Comparison of ENCODE assay signal across 8 cellular contexts in the genomic region with DNA sequence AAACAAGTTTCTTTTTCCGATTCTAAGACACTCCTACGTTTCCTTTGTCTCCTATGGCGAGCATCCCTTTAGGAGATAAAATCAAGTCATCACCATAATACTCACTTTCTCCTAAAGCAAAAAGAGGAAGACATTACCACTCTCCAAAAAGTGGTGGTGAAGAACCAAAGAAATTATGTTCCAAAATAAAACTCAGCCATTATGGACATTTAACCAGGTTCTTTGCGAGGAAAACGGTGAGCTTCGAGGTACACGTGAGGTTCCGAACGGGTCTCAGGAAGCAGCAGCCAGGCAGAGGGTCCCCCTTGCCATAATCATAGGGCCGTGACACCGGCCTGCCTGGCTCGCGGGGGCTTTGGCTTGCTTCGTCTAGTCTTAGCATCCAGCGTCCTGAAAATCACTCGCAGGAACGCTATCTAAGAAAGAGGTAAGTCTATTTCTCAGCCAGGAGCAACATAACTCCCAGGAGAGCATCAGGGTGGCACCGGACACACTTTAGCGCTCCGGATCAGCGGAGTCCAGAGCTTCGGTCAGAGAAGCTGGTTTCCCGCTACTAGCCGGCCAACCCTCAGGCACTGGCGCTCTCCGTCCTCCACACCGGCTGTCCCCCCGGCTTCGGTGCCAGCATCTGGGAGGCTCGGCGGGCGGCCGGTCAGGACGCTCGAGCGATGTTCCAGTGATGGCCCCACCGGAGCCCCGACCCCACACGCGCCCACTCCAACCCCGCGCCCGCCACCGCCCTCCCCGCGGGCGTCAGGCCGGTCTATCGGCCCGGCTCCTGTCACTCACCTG. TPM values are rescaled to one million over a fixed set of nuclear protein-coding genes. Genes with fewer than 3 reads are reported as not detected.
DNase-seq lines count a peak whose midpoint lies in the region; ATAC-seq, FAIRE-seq and TF ChIP-seq lines count a peak whose summit lies in the region.

No MANE protein-coding gene starts in this region.

- peak overlapping the region; percentile 98 for H3K4me2 ChIP-seq in OCI-LY3 (ENCODE audit: low read length)
- peak overlapping the region; percentile 99 for H3K4me2 ChIP-seq in keratinocyte (ENCODE audit: control insufficient read depth, extremely low read depth, insufficient read depth, low read depth, low read length)

- peak overlapping the region; percentile 86 for H3K4me3 Mint-ChIP-seq in stimulated activated effector memory CD8-positive, alpha-beta T cell treated with anti-CD3 and anti-CD28 coated beads, Interleukin-12 subunit alpha, Interleukin-12 subunit beta, amount 100 ng/mL, for 72 hours

- H4K20me1 ChIP-seq in OCI-LY3 (ENCODE audit: insufficient read depth, low read length) (0 out of 2 replicates have a peak, but pooled peaks cover 3% of the 10 kb centered on the region), keratinocyte (ENCODE audit: control insufficient read depth, extremely low read depth, insufficient read depth, low read length) (no peaks in the 10 kb centered on the region)

- ATAC-seq in HG02840 (IDR thresholded peaks at IDR 0.05; ENCODE audit: low FRiP score, unreplicated experiment) = peak; percentile 36
- ATAC-seq in stimulated activated effector memory CD8-positive, alpha-beta T cell treated with anti-CD3 and anti-CD28 coated beads, Interleukin-12 subunit alpha, Interleukin-12 subunit beta, amount 100 ng/mL, for 72 hours = peak; percentile 64

- H3K27me3 ChIP-seq in OCI-LY3 (ENCODE audit: low read depth, low read length) (no peaks in the 10 kb centered on the region), brain microvascular endothelial cell (replicated peaks) (no peaks in the 10 kb centered on the region), keratinocyte (ENCODE audit: control insufficient read depth, extremely low read depth, insufficient read depth, low read length) (no peaks in the 10 kb centered on the region)

- peak; percentile 16 for DNase-seq in stimulated activated CD4-positive, alpha-beta T cell treated with anti-CD3 and anti-CD28 coated beads, Interleukin-12 subunit alpha, Interleukin-12 subunit beta, amount 100 ng/mL, for 4 hours
- DNase-seq in stimulated activated CD4-positive, alpha-beta T cell treated with anti-CD3 and anti-CD28 coated beads, Interleukin-1b, Interleukin-23, amount 100 ng/mL, for 48 hours = no peak
- DNase-seq in brain microvascular endothelial cell (no peak), keratinocyte (ENCODE audit: low read depth, low spot score) (no peak), mucosa of gallbladder (ENCODE audit: low spot score) (no peak)
- no peak for DNase-seq in stimulated activated effector memory CD8-positive, alpha-beta T cell treated with anti-CD3 and anti-CD28 coated beads, Interleukin-12 subunit alpha, Interleukin-12 subunit beta, amount 100 ng/mL, for 72 hours (ENCODE audit: low spot score in 2 of 2)

- TF ChIP-seq CTCF in OCI-LY3 (IDR thresholded peaks at IDR 0.05; ENCODE audit: low read depth, low read length) (no peak), brain microvascular endothelial cell (IDR thresholded peaks at IDR 0.05; ENCODE audit: low read depth, low read length, missing control alignments) (no peak), keratinocyte (optimal IDR thresholded peaks at IDR 0.05 in 1 of 3, IDR thresholded peaks at IDR 0.05 in 1 of 3, conservative IDR thresholded peaks at IDR 0.05 in 1 of 3; ENCODE audit: extremely low read depth in 1 of 3, insufficient read depth in 2 of 3, low read length in 3 of 3) (no peak)

- peaks cover 42% of the 10 kb centered on the region for H3K79me2 ChIP-seq in OCI-LY3 (ENCODE audit: low read length)
- peaks cover 39% of the 10 kb centered on the region for H3K79me2 ChIP-seq in keratinocyte (ENCODE audit: control insufficient read depth, insufficient read depth, low read length)

- H3K4me1 Mint-ChIP-seq in stimulated activated effector memory CD8-positive, alpha-beta T cell treated with anti-CD3 and anti-CD28 coated beads, Interleukin-12 subunit alpha, Interleukin-12 subunit beta, amount 100 ng/mL, for 72 hours = peaks cover 29% of the 10 kb centered on the region

- peaks cover 59% of the 10 kb centered on the region for H3K36me3 Mint-ChIP-seq in stimulated activated effector memory CD8-positive, alpha-beta T cell treated with anti-CD3 and anti-CD28 coated beads, Interleukin-12 subunit alpha, Interleukin-12 subunit beta, amount 100 ng/mL, for 72 hours

- H3K9ac ChIP-seq in OCI-LY3 (ENCODE audit: low read length) (peak overlapping the region; percentile 71), keratinocyte (ENCODE audit: control insufficient read depth, extremely low read depth, insufficient read depth, low read length) (peak overlapping the region; percentile 91)

- H3K4me1 ChIP-seq in OCI-LY3 (ENCODE audit: low read length) = peaks cover 14% of the 10 kb centered on the region
- H3K4me1 ChIP-seq in keratinocyte (ENCODE audit: control insufficient read depth, extremely low read depth, insufficient read depth, low read length) = peaks cover 12% of the 10 kb centered on the region

- H3K9me3 Mint-ChIP-seq in stimulated activated effector memory CD8-positive, alpha-beta T cell treated with anti-CD3 and anti-CD28 coated beads, Interleukin-12 subunit alpha, Interleukin-12 subunit beta, amount 100 ng/mL, for 72 hours = no peaks in the 10 kb centered on the region

- peak overlapping the region; percentile 96 for H3K27ac Mint-ChIP-seq in stimulated activated effector memory CD8-positive, alpha-beta T cell treated with anti-CD3 and anti-CD28 coated beads, Interleukin-12 subunit alpha, Interleukin-12 subunit beta, amount 100 ng/mL, for 72 hours

- H2AFZ ChIP-seq in OCI-LY3 (ENCODE audit: low read depth, low read length) = peak overlapping the region; percentile 42; the same call in 1 of the 2 replicates
- peak overlapping the region; percentile 78 for H2AFZ ChIP-seq in keratinocyte (ENCODE audit: control insufficient read depth, low read length)

- peak overlapping the region; percentile 23 for H3K27ac ChIP-seq in OCI-LY3 (ENCODE audit: low read length)
- H3K27ac ChIP-seq in brain microvascular endothelial cell = peak overlapping the region; percentile 84
- peak overlapping the region; percentile 96 for H3K27ac ChIP-seq in keratinocyte (ENCODE audit: control insufficient read depth, insufficient read depth, low read length)

- dilution Hi-C loops in keratinocyte (cut with MboI; ENCODE audit: extremely low pct_ligation_motif_present, low sequenced_read_pairs) = no loop called here

- FAIRE-seq in keratinocyte (lab: Jason Lieb, UNC) = peak; percentile 36

- H3K4me3 ChIP-seq in OCI-LY3 (ENCODE audit: low read length) (peak overlapping the region; percentile 83), brain microvascular endothelial cell (ENCODE audit: low read depth, low read length) (peak overlapping the region; percentile 85), keratinocyte (ENCODE audit: control insufficient read depth in 2 of 3, extremely low read depth in 1 of 3, insufficient read depth in 2 of 3, low read depth in 1 of 3, low read length in 3 of 3) (peak overlapping the region; percentile 86 to 97 (median 93))

- H3K9me3 ChIP-seq in OCI-LY3 (ENCODE audit: insufficient read depth, low read length) (no peaks in the 10 kb centered on the region), keratinocyte (ENCODE audit: control insufficient read depth, low read depth, low read length) (no peaks in the 10 kb centered on the region)

- H3K36me3 ChIP-seq in OCI-LY3 (replicated peaks; ENCODE audit: low read depth, low read length) = peaks cover 13% of the 10 kb centered on the region
- H3K36me3 ChIP-seq in brain microvascular endothelial cell (replicated peaks) = peaks cover 10% of the 10 kb centered on the region
- peaks cover 4 to 12% of the 10 kb centered on the region in 2 experiments for H3K36me3 ChIP-seq in keratinocyte (ENCODE audit: control insufficient read depth in 2 of 2, extremely low read depth in 1 of 2, insufficient read depth in 2 of 2, low read length in 2 of 2)

- no peaks in the 10 kb centered on the region for H3K9me1 ChIP-seq in keratinocyte (ENCODE audit: control insufficient read depth, extremely low read depth, insufficient read depth, low read length)

- in situ Hi-C loops in brain microvascular endothelial cell (cut with HindIII; ENCODE audit: low pct_ligation_motif_present, low sequenced_read_pairs) = no loop called here

RNA-seq across cellular contexts. Expression of gene IP6K1, which starts 0.6 kb away (rescaled TPM):
- 24.5 to 34.3 TPM (median 25.9 TPM) in 3 replicates for polyA plus RNA-seq in keratinocyte
- 40.6 TPM for polyA plus RNA-seq in keratinocyte (2011; ENCODE audit: low read depth)
- 25.1 and 32.3 TPM in 2 replicates for polyA plus RNA-seq in keratinocyte (2011; cell fraction: cytosol; rRNA removed)
- polyA plus RNA-seq in keratinocyte (2011; cell fraction: nucleus; rRNA removed) = 34.0 and 37.0 TPM in 2 replicates
- polyA plus RNA-seq in keratinocyte (2012; ENCODE audit: low replicate concordance) = 19.3 and 25.2 TPM in 2 replicates
- 49.3 to 153 TPM (median 61.9 TPM) in 3 replicates for polyA minus RNA-seq in keratinocyte
- polyA minus RNA-seq in keratinocyte (2011; cell fraction: cytosol; rRNA and poly(A)+ RNA removed) = 48.2 TPM
- polyA minus RNA-seq in keratinocyte (2011; cell fraction: nucleus; rRNA and poly(A)+ RNA removed) = 27.4 and 63.8 TPM in 2 replicates
- 46.1 TPM for total RNA-seq in mucosa of gallbladder

RNA-seq across cellular contexts. Expression of gene CDHR4, which starts 13.9 kb away (rescaled TPM):
- polyA plus RNA-seq in keratinocyte = 0.19 TPM in 1 of 3 replicates, not detected in the others
- polyA plus RNA-seq in keratinocyte (2011; ENCODE audit: low read depth) = 0.26 TPM
- not detected in 2 replicates for polyA plus RNA-seq in keratinocyte (2011; cell fraction: cytosol; rRNA removed)
- polyA plus RNA-seq in keratinocyte (2011; cell fraction: nucleus; rRNA removed) = 0.08 and 0.11 TPM in 2 replicates
- not detected in 2 replicates for polyA plus RNA-seq in keratinocyte (2012; ENCODE audit: low replicate concordance)
- polyA minus RNA-seq in keratinocyte = not detected in 3 replicates
- polyA minus RNA-seq in keratinocyte (2011; cell fraction: cytosol; rRNA and poly(A)+ RNA removed) = not detected
- polyA minus RNA-seq in keratinocyte (2011; cell fraction: nucleus; rRNA and poly(A)+ RNA removed) = not detected in 2 replicates
- total RNA-seq in mucosa of gallbladder = 0.09 TPM

RNA-seq across cellular contexts. Expression of gene INKA1, which starts 17.3 kb away (rescaled TPM):
- 10.1 to 20.6 TPM (median 12.0 TPM) in 3 replicates for polyA plus RNA-seq in keratinocyte
- 3.0 TPM for polyA plus RNA-seq in keratinocyte (2011; ENCODE audit: low read depth)
- polyA plus RNA-seq in keratinocyte (2011; cell fraction: cytosol; rRNA removed) = 8.7 and 20.3 TPM in 2 replicates
- polyA plus RNA-seq in keratinocyte (2011; cell fraction: nucleus; rRNA removed) = 8.1 and 10.8 TPM in 2 replicates
- 7.8 and 16.9 TPM in 2 replicates for polyA plus RNA-seq in keratinocyte (2012; ENCODE audit: low replicate concordance)
- 5.3 to 17.0 TPM (median 10.0 TPM) in 3 replicates for polyA minus RNA-seq in keratinocyte
- 31.7 TPM for polyA minus RNA-seq in keratinocyte (2011; cell fraction: cytosol; rRNA and poly(A)+ RNA removed)
- 5.0 and 7.5 TPM in 2 replicates for polyA minus RNA-seq in keratinocyte (2011; cell fraction: nucleus; rRNA and poly(A)+ RNA removed)
- total RNA-seq in mucosa of gallbladder = 4.4 TPM

RNA-seq across cellular contexts. Expression of gene UBA7, which starts 28.0 kb away (rescaled TPM):
- polyA plus RNA-seq in keratinocyte = 5.4 to 10.4 TPM (median 7.7 TPM) in 3 replicates
- 0.55 TPM for polyA plus RNA-seq in keratinocyte (2011; ENCODE audit: low read depth)
- polyA plus RNA-seq in keratinocyte (2011; cell fraction: cytosol; rRNA removed) = 1.6 and 1.9 TPM in 2 replicates
- polyA plus RNA-seq in keratinocyte (2011; cell fraction: nucleus; rRNA removed) = 26.5 and 35.2 TPM in 2 replicates
- 0.82 and 9.7 TPM in 2 replicates for polyA plus RNA-seq in keratinocyte (2012; ENCODE audit: low replicate concordance)
- 13.5 to 30.4 TPM (median 13.7 TPM) in 3 replicates for polyA minus RNA-seq in keratinocyte
- polyA minus RNA-seq in keratinocyte (2011; cell fraction: cytosol; rRNA and poly(A)+ RNA removed) = 8.4 TPM
- polyA minus RNA-seq in keratinocyte (2011; cell fraction: nucleus; rRNA and poly(A)+ RNA removed) = 6.4 and 8.2 TPM in 2 replicates
- total RNA-seq in mucosa of gallbladder = 122 TPM

Comparison
In these comparisons a context has a peak if more than half of its experiments do, and no peak if none do; other contexts are left out.
1. H3K27ac ChIP-seq: peak in every context shown above with its lines; median percentile 96 in keratinocyte; 84 in brain microvascular endothelial cell; 23 in OCI-LY3.